ENCODE assay signal across 11 cellular contexts in the genomic region with DNA sequence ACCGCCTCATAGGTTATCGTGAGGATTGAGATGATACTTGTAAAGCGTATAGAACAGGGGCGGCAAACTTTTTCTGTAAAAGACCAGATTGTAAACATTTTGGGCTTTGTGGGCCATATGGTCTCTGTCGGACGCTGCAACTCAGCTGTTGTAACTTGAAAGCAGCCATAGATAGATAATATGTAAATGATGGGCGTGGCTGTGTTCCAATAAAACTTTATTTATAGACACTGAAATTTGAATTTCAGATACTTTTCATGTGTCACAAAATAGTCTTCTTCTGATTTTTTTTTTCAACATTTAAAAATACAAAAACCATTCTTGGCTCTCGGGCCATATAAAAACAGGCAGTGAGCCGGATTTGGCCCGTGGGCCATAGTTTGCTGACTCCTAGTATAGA. TPM values are rescaled to one million over a fixed set of nuclear protein-coding genes. Genes with fewer than 3 reads are reported as not detected.
"Had no signal": no experiment of that assay in that cellular context is flagged by ENCODE, and none has a peak within 500 bp of the region (broad histone marks: within the 10 kb centered on the region; RNA-seq: fewer than 3 reads in every experiment).

No MANE protein-coding gene starts in this region.

- H3K4me3 ChIP-seq: GM23248, GM23338, HAP-1 had no signal

- H2AFZ ChIP-seq: GM23248, GM23338 had no signal

- ATAC-seq: GM23338, HCT116 had no signal

- H3K36me3 ChIP-seq: HAP-1 had no signal

- H3K4me2 ChIP-seq: GM23338 had no signal

- H3K4me1 ChIP-seq: HAP-1 had no signal

- H3K9ac ChIP-seq: GM23248 had no signal

- DNase-seq: GM23248, GOT3, H7, H9, HCEC 1CT, HFFc6 had no signal

- H3K27ac ChIP-seq: GM23248 had no signal

- FAIRE-seq: H1, H54 had no signal

- H3K9me3 ChIP-seq: HAP-1 had no signal

RNA-seq across cellular contexts. Expression of gene ACTL8, which starts 15.9 kb away (rescaled TPM):
- total RNA-seq: H9 had no signal
- polyA plus RNA-seq: GM23248 had no signal
